11 cellular contexts compared by ENCODE assay signal in the genomic region with DNA sequence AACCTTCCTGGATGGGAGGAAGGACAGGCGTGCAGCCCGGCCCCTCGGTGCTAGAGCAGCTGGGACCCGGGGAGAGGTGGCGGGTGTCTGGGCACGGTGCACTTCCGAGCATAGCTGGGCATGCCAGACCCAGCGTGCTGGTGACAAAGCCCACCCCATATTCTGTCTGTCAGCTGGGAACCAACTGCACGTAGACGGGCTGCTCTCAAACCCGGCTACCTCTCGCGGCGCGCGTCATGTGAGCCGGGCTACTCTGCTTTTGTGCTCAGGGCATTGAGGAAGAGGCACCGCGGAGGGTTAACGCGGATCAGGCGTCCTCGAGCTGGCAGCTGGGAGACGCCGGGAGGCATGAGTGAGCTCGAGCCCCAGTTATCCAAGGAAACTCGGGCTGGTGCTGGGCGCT.
DNase-seq lines count a peak whose midpoint lies in the region; ATAC-seq, FAIRE-seq and TF ChIP-seq lines count a peak whose summit lies in the region.
"Had no signal": no experiment of that assay in that cellular context is flagged by ENCODE, and none has a peak within 500 bp of the region (broad histone marks: within the 10 kb centered on the region; RNA-seq: fewer than 3 reads in every experiment).

No MANE protein-coding gene starts in this region.

- H3K9me3 Mint-ChIP-seq in activated naive CD8-positive, alpha-beta T cell treated with anti-CD3 and anti-CD28 coated beads, Interleukin-2, amount 50 U/mL, for 24 hours, result no peaks in the 10 kb centered on the region

- FAIRE-seq in RCC 7860 (lab: Jason Lieb, UNC), result no peak
- FAIRE-seq: TTC549 had no signal

- TF ChIP-seq POLR2A in gastroesophageal sphincter (IDR thresholded peaks at IDR 0.05), result no peak

- peaks cover 6% of the 10 kb centered on the region for H3K27me3 ChIP-seq in gastroesophageal sphincter

- no peak overlapping the region for H3K4me2 ChIP-seq in OCI-LY7 (ENCODE audit: low read length)

- POLR2A ChIA-PET in OCI-LY7 (lab: Charles Lee), result no interaction called here

- CTCF ChIA-PET in OCI-LY7 (lab: Charles Lee; ENCODE audit: unreplicated experiment), result no interaction called here

- TF ChIP-seq CTCF in gastroesophageal sphincter (IDR thresholded peaks at IDR 0.05) (no peak), OCI-LY7 (conservative IDR thresholded peaks at IDR 0.05; ENCODE audit: low read length) (no peak)

- no peaks in the 10 kb centered on the region for H3K36me3 Mint-ChIP-seq in activated naive CD8-positive, alpha-beta T cell treated with anti-CD3 and anti-CD28 coated beads, Interleukin-2, amount 50 U/mL, for 24 hours (ENCODE audit: low read depth)

- 0% methylated on average over 5 of the region's 28 CpGs; no CpG with 5 or more reads in 1 of the 2 donors for WGBS in gastroesophageal sphincter (ENCODE audit: low coverage in 1 of 2), 2 donors

- DNase-seq in HCEC 1CT (peak; percentile 3), NCI-H526 treated with DMSO at 0.1 percent for 48 hours (lab: John Stamatoyannopoulos, UW) (peak; percentile 77), posterior cingulate gyrus (peak in 9 of 10 donors; percentile 21 to 94 (median 76)), RCC 7860 (ENCODE audit: low spot score) (no peak), OCI-LY7 (ENCODE audit: low spot score) (no peak)
- DNase-seq in activated naive CD8-positive, alpha-beta T cell treated with anti-CD3 and anti-CD28 coated beads, Interleukin-2, amount 50 U/mL, for 24 hours, result no peak
- no peak for DNase-seq in activated CD4-positive, alpha-beta T cell treated with anti-CD3 and anti-CD28 coated beads, Interleukin-2, amount 50 U/mL, for 48 hours
- DNase-seq: Karpas-422 had no signal

- H3K79me2 ChIP-seq in OCI-LY7 (ENCODE audit: insufficient read depth, low read depth, low read length), result no peaks in the 10 kb centered on the region

- no peak overlapping the region for H3K27ac Mint-ChIP-seq in activated naive CD8-positive, alpha-beta T cell treated with anti-CD3 and anti-CD28 coated beads, Interleukin-2, amount 50 U/mL, for 24 hours

- TF ChIP-seq EP300 in gastroesophageal sphincter (IDR thresholded peaks at IDR 0.05), result no peak

- H3K27ac ChIP-seq in gastroesophageal sphincter (peak overlapping the region; percentile 16 to 82 (median 80)), OCI-LY7 (ENCODE audit: low read depth, low read length, poor library complexity, severe bottlenecking) (no peak overlapping the region)
- H3K27ac ChIP-seq: left lung had no signal

- H3K9me3 ChIP-seq in gastroesophageal sphincter (no peaks in the 10 kb centered on the region), OCI-LY7 (ENCODE audit: low read length) (no peaks in the 10 kb centered on the region)
- H3K9me3 ChIP-seq: left lung had no signal

- peaks cover 45% of the 10 kb centered on the region for H3K27me3 Mint-ChIP-seq in activated naive CD8-positive, alpha-beta T cell treated with anti-CD3 and anti-CD28 coated beads, Interleukin-2, amount 50 U/mL, for 24 hours

- H3K4me3 ChIP-seq in gastroesophageal sphincter (peak overlapping the region; percentile 31 to 53), OCI-LY7 (ENCODE audit: low read depth, low read length, poor library complexity, severe bottlenecking) (no peak overlapping the region)
- H3K4me3 ChIP-seq: left lung had no signal

- H3K4me1 ChIP-seq in gastroesophageal sphincter, result peaks cover 0 to 37% (median 0%) of the 10 kb centered on the region in 3 donors
- no peaks in the 10 kb centered on the region for H3K4me1 ChIP-seq in OCI-LY7 (ENCODE audit: insufficient read depth, low read length, poor library complexity, severe bottlenecking)
- H3K4me1 ChIP-seq: left lung had no signal

- peak; percentile 67 for ATAC-seq in gastroesophageal sphincter
- no peak for ATAC-seq in activated naive CD8-positive, alpha-beta T cell treated with anti-CD3 and anti-CD28 coated beads, Interleukin-2, amount 50 U/mL, for 24 hours
- ATAC-seq: left lung had no signal

- intact Hi-C loops in posterior cingulate gyrus (cut with DNase I), result no loop called here
- intact Hi-C loops in OCI-LY7 (cut with micrococcal nuclease; ENCODE audit: unreplicated experiment), result no loop called here

- H3K36me3 ChIP-seq in gastroesophageal sphincter, result no peaks in the 10 kb centered on the region
- no peaks in the 10 kb centered on the region for H3K36me3 ChIP-seq in OCI-LY7 (ENCODE audit: insufficient read depth, low read length)
- H3K36me3 ChIP-seq: left lung had no signal

- no peaks in the 10 kb centered on the region for H3K4me1 Mint-ChIP-seq in activated naive CD8-positive, alpha-beta T cell treated with anti-CD3 and anti-CD28 coated beads, Interleukin-2, amount 50 U/mL, for 24 hours

- H4K20me1 ChIP-seq in OCI-LY7 (ENCODE audit: insufficient read depth, low read length), result no peaks in the 10 kb centered on the region

- H2AFZ ChIP-seq in OCI-LY7 (ENCODE audit: low read length), result no peak overlapping the region

- no peak overlapping the region for H3K4me3 Mint-ChIP-seq in activated naive CD8-positive, alpha-beta T cell treated with anti-CD3 and anti-CD28 coated beads, Interleukin-2, amount 50 U/mL, for 24 hours

- BruUV-seq in OCI-LY7 (replicated peaks; lab: Mats Ljungman, UMichigan), result no TSS peak

- H3K9me2 ChIP-seq in OCI-LY7 (ENCODE audit: insufficient read depth, low read length), result no peaks in the 10 kb centered on the region

Comparison
In these comparisons a context has a peak if more than half of its experiments do, and no peak if none do; other contexts are left out.
1. DNase-seq: peak in HCEC 1CT (single experiment), NCI-H526 treated with DMSO at 0.1 percent for 48 hours (single experiment) and posterior cingulate gyrus (9 of 10); none in RCC 7860 (single experiment), activated naive CD8-positive, alpha-beta T cell treated with anti-CD3 and anti-CD28 coated beads, Interleukin-2, amount 50 U/mL, for 24 hours (single experiment), OCI-LY7 (single experiment) and activated CD4-positive, alpha-beta T cell treated with anti-CD3 and anti-CD28 coated beads, Interleukin-2, amount 50 U/mL, for 48 hours (0 of 2).